In genomic region chr3:150183619-150184425, GRCh38 we compare ENCODE assay signal across 8 cellular contexts.
A peak's percentile ranks its signal among the peaks of the same experiment; 100 is the strongest.
DNase-seq lines count a peak whose midpoint lies in the region; ATAC-seq, FAIRE-seq and TF ChIP-seq lines count a peak whose summit lies in the region.

No MANE protein-coding gene starts in this region.

- no peaks in the 10 kb centered on the region for H3K27me3 ChIP-seq in WERI-Rb-1 (ENCODE audit: insufficient read depth, low read depth, severe bottlenecking)

- H3K36me3 ChIP-seq in WERI-Rb-1, result no peaks in the 10 kb centered on the region
- H3K36me3 ChIP-seq in kidney (ENCODE audit: control insufficient read depth in 1 of 2, insufficient read depth in 2 of 2, low read length in 2 of 2), result no peaks in the 10 kb centered on the region

- peaks cover 8 to 10% of the 10 kb centered on the region in 2 donors for H3K4me1 ChIP-seq in kidney (ENCODE audit: control insufficient read depth in 1 of 2, insufficient read depth in 1 of 2, low read depth in 1 of 2, low read length in 2 of 2)

- intact Hi-C loops in kidney (cut with DNase I), result no loop called here

- H3K4me3 ChIP-seq in WERI-Rb-1 (ENCODE audit: low read depth, low read length), result peak overlapping the region; percentile 35
- H3K4me3 ChIP-seq in choroid plexus epithelial cell (ENCODE audit: low read depth, low read length), result peak overlapping the region; percentile 61
- peak overlapping the region; percentile 67 to 83 for H3K4me3 ChIP-seq in kidney (ENCODE audit: low read length in 2 of 2)

- ATAC-seq in GM18502 (IDR thresholded peaks at IDR 0.05; ENCODE audit: poor library complexity, unreplicated experiment) (peak; percentile 95), HG03045 (IDR thresholded peaks at IDR 0.05; ENCODE audit: unreplicated experiment) (peak; percentile 83)

- H3K9ac ChIP-seq in kidney (ENCODE audit: low read length in 2 of 2), result peak overlapping the region in 1 of 2 donors; percentile 66

- H3K27ac ChIP-seq in WERI-Rb-1 (peak overlapping the region; percentile 60), kidney (ENCODE audit: low read depth in 2 of 2, low read length in 2 of 2) (peak overlapping the region in 1 of 2 donors; percentile 28)

- DNase-seq in 8988T (peak; percentile 17), NCI-H2107 (lab: John Stamatoyannopoulos, UW) (peak; percentile 73), WERI-Rb-1 (peak; percentile 95), choroid plexus epithelial cell (ENCODE audit: low read depth) (peak; percentile 88), kidney (peak; percentile 87)
- peak; percentile 18 to 28 (median 26) for DNase-seq in stimulated activated CD4-positive, alpha-beta T cell treated with anti-CD3 and anti-CD28 coated beads, Interleukin-12 subunit alpha, Interleukin-12 subunit beta, amount 100 ng/mL, for 48 hours (ENCODE audit: low read depth in 2 of 3, low spot score in 1 of 3)

- H3K9me3 ChIP-seq in WERI-Rb-1 (ENCODE audit: severe bottlenecking) (peaks cover 2% of the 10 kb centered on the region), kidney (ENCODE audit: control insufficient read depth in 1 of 2, low read length in 2 of 2) (peaks cover 0 to 6% of the 10 kb centered on the region in 2 donors)

- peak; percentile 55 for FAIRE-seq in kidney (lab: Jason Lieb, UNC)

- TF ChIP-seq CTCF in WERI-Rb-1 (IDR thresholded peaks at IDR 0.05; ENCODE audit: low read depth, low read length) (peak; percentile 81), choroid plexus epithelial cell (conservative IDR thresholded peaks at IDR 0.05; ENCODE audit: low read depth, low read length) (peak; percentile 82), kidney (IDR thresholded peaks at IDR 0.05; ENCODE audit: borderline replicate concordance, extremely low read depth, insufficient read depth) (peak; percentile 69)

Comparison
In these comparisons a context has a peak if more than half of its experiments do, and no peak if none do; other contexts are left out.
1. DNase-seq: peak in every context shown above with its lines; median percentile 95 in WERI-Rb-1; 88 in choroid plexus epithelial cell; 87 in kidney; 73 in NCI-H2107; 26 in stimulated activated CD4-positive, alpha-beta T cell treated with anti-CD3 and anti-CD28 coated beads, Interleukin-12 subunit alpha, Interleukin-12 subunit beta, amount 100 ng/mL, for 48 hours; 17 in 8988T.